ENCODE assay signal across 8 cellular contexts in genomic region chr11:76512851-76513653, GRCh38.
A peak's percentile ranks its signal among the peaks of the same experiment; 100 is the strongest.
DNase-seq lines count a peak whose midpoint lies in the region; ATAC-seq, FAIRE-seq and TF ChIP-seq lines count a peak whose summit lies in the region.

No MANE protein-coding gene starts in this region.

- BruUV-seq in IMR-90 (replicated peaks; lab: Mats Ljungman, UMichigan) = no TSS peak

- H3K9ac ChIP-seq in IMR-90 (ENCODE audit: low read depth, low read length) (no peak overlapping the region), astrocyte (ENCODE audit: low read length) (no peak overlapping the region), liver (ENCODE audit: low read depth in 1 of 2, low read length in 2 of 2) (no peak overlapping the region)

- no peak overlapping the region for H2BK5ac ChIP-seq in IMR-90 (ENCODE audit: low read depth, low read length, poor library complexity, severe bottlenecking)

- H3K9me3 Mint-ChIP-seq in astrocyte (ENCODE audit: unreplicated experiment) = no peaks in the 10 kb centered on the region

- in situ Hi-C loops in IMR-90 (cut with MboI; ENCODE audit: low sequenced_read_pairs) = no loop called here

- H4K20me1 ChIP-seq in IMR-90 (ENCODE audit: insufficient read depth, low read length) (no peaks in the 10 kb centered on the region), astrocyte (ENCODE audit: insufficient read depth, low read length) (no peaks in the 10 kb centered on the region)

- H3K14ac ChIP-seq in IMR-90 (replicated peaks; ENCODE audit: low read depth, low read length) = no peak overlapping the region

- no peak for TF ChIP-seq POLR2A in IMR-90 (IDR thresholded peaks at IDR 0.05; ENCODE audit: low read depth, low read length)

- H2AK5ac ChIP-seq in IMR-90 (ENCODE audit: low read depth, low read length) = no peak overlapping the region

- no peak overlapping the region for H2BK20ac ChIP-seq in IMR-90 (ENCODE audit: low read depth, low read length)

- H4K5ac ChIP-seq in IMR-90 (ENCODE audit: low read depth, low read length) = no peak overlapping the region

- H2AFZ ChIP-seq in IMR-90 (replicated peaks; ENCODE audit: low read length, poor library complexity) (no peak overlapping the region), astrocyte (ENCODE audit: low read depth, low read length) (no peak overlapping the region)

- peaks cover 4% of the 10 kb centered on the region for H3K36me3 Mint-ChIP-seq in astrocyte (ENCODE audit: low read depth, unreplicated experiment)

- dilution Hi-C loops in IMR-90 (cut with HindIII; ENCODE audit: low sequenced_read_pairs, unreplicated experiment) = no loop called here

- H3K79me1 ChIP-seq in IMR-90 (ENCODE audit: low read depth in 1 of 2, low read length in 2 of 2) = peaks cover 7 to 9% of the 10 kb centered on the region in 2 experiments

- H4K8ac ChIP-seq in IMR-90 (ENCODE audit: low read depth in 2 of 2, low read length in 2 of 2) = no peak overlapping the region

- H3K27me3 Mint-ChIP-seq in astrocyte (ENCODE audit: low read depth, unreplicated experiment) = no peaks in the 10 kb centered on the region

- H3K4me2 ChIP-seq in IMR-90 (ENCODE audit: low read depth, low read length) (no peak overlapping the region; the same call in 1 of the 2 replicates), astrocyte (ENCODE audit: low read length) (no peak overlapping the region)

- H3K4me3 ChIP-seq in IMR-90 (ENCODE audit: insufficient read depth, low read depth, low read length) (no peak overlapping the region), astrocyte (ENCODE audit: insufficient read depth, low read depth, low read length) (no peak overlapping the region), liver (ENCODE audit: low read depth in 1 of 3, low read length in 3 of 3) (no peak overlapping the region)

- no peaks in the 10 kb centered on the region for H3K9me3 ChIP-seq in IMR-90 (ENCODE audit: control insufficient read depth, insufficient read depth, low read length)
- H3K9me3 ChIP-seq in astrocyte (ENCODE audit: insufficient read depth, low read depth, low read length) = no peaks in the 10 kb centered on the region
- H3K9me3 ChIP-seq in liver (ENCODE audit: control insufficient read depth in 4 of 4, low read length in 3 of 4) = no peaks in the 10 kb centered on the region

- H3K27me3 ChIP-seq in IMR-90 (ENCODE audit: control insufficient read depth, insufficient read depth, low read length) (no peaks in the 10 kb centered on the region), astrocyte (ENCODE audit: insufficient read depth, low read length) (no peaks in the 10 kb centered on the region), liver (ENCODE audit: control insufficient read depth in 4 of 4, insufficient read depth in 4 of 4, low read length in 3 of 4) (no peaks in the 10 kb centered on the region)

- no CpG with 5 or more reads among the region's 1 CpG for WGBS in IMR-90 (ENCODE audit: extremely low coverage in 2 of 2, insufficient read length in 1 of 2), 2 experiments
- 83% methylated on average over 1 of the region's 1 CpG for WGBS in liver

- CTCF ChIA-PET in IMR-90 (lab: Yijun Ruan, JAX) = interaction anchor here (0.7 to 1.2 kb wide), 5 partner anchors 14 to 576 kb away, joined by 3 to 4 read pairs (median 3); no protein-coding TSS in a partner anchor

- POLR2A ChIA-PET in IMR-90 (lab: Charles Lee; ENCODE audit: unreplicated experiment) = no interaction called here

- H3K18ac ChIP-seq in IMR-90 (ENCODE audit: low read depth, low read length) = no peak overlapping the region

- H3K23ac ChIP-seq in IMR-90 (ENCODE audit: low read depth, low read length) = no peak overlapping the region

- peaks cover 9% of the 10 kb centered on the region for H3K4me1 Mint-ChIP-seq in astrocyte (ENCODE audit: low read depth, unreplicated experiment)

- H3K4me1 ChIP-seq in IMR-90 (ENCODE audit: control insufficient read depth, insufficient read depth, low read length) (peaks cover 3% of the 10 kb centered on the region), astrocyte (ENCODE audit: insufficient read depth, low read length) (peaks cover 7% of the 10 kb centered on the region), liver (ENCODE audit: control insufficient read depth in 4 of 4, insufficient read depth in 4 of 4, low read length in 3 of 4) (no peaks in the 10 kb centered on the region)

- H3K79me2 ChIP-seq in astrocyte (ENCODE audit: insufficient read depth, low read length) = no peaks in the 10 kb centered on the region

- H3K4ac ChIP-seq in IMR-90 (ENCODE audit: low read depth, low read length) = no peak overlapping the region

- TF ChIP-seq CTCF in IMR-90 (conservative IDR thresholded peaks at IDR 0.05; ENCODE audit: low read depth, low read length) (peak; percentile 67), astrocyte (IDR thresholded peaks at IDR 0.05; ENCODE audit: insufficient read depth, low read depth, low read length) (peak; percentile 46), liver (IDR thresholded peaks at IDR 0.05; ENCODE audit: low read depth, low read length, missing input control) (peak; percentile 31)

- H3K9me1 ChIP-seq in IMR-90 (ENCODE audit: insufficient read depth, low read length) = peaks cover 7% of the 10 kb centered on the region; the same call in 1 of the 2 replicates

- H3K4me3 Mint-ChIP-seq in astrocyte (ENCODE audit: unreplicated experiment) = no peak overlapping the region

- H2BK15ac ChIP-seq in IMR-90 (ENCODE audit: low read depth, low read length) = no peak overlapping the region

- peak; percentile 80 for ATAC-seq in IMR-90 (ENCODE audit: low read depth)
- no peak for ATAC-seq in esophagus mucosa
- no peak for ATAC-seq in GM18520 (IDR thresholded peaks at IDR 0.05; ENCODE audit: unreplicated experiment)

- H3K56ac ChIP-seq in IMR-90 (ENCODE audit: extremely low read depth, insufficient read depth, low read length) = no peak overlapping the region; the same call in 1 of the 2 replicates

- FAIRE-seq in astrocyte (lab: Jason Lieb, UNC) (no peak), HTR-8/SVneo (lab: Jason Lieb, UNC) (no peak)

- H3K27ac ChIP-seq in IMR-90 (ENCODE audit: insufficient read depth, low read length) (no peak overlapping the region), astrocyte (ENCODE audit: low read depth, low read length) (no peak overlapping the region), liver (ENCODE audit: low read depth in 1 of 2, low read length in 2 of 2) (no peak overlapping the region)

- intact Hi-C loops in IMR-90 (cut with micrococcal nuclease) = loop anchor here (1.0 to 5.0 kb wide), 5 partner anchors 68 to 616 kb away; partner anchors contain the start of genes EMSY, GVQW3 and THAP12

- H3K27ac Mint-ChIP-seq in astrocyte (ENCODE audit: unreplicated experiment) = no peak overlapping the region

- H3K36me3 ChIP-seq in IMR-90 (ENCODE audit: control insufficient read depth, insufficient read depth, low read length) (peaks cover 4% of the 10 kb centered on the region; the same call in 1 of the 2 replicates), astrocyte (ENCODE audit: insufficient read depth, low read length) (peaks cover 5% of the 10 kb centered on the region), liver (ENCODE audit: control insufficient read depth in 4 of 4, insufficient read depth in 3 of 4, low read depth in 1 of 4, low read length in 3 of 4) (peaks cover 0 to 5% (median 1%) of the 10 kb centered on the region in 4 donors)

- peak; percentile 4 for DNase-seq in CD1c-positive myeloid dendritic cell (ENCODE audit: extremely low spot score)
- peak; percentile 65 for DNase-seq in IMR-90
- DNase-seq in astrocyte (ENCODE audit: low read depth) = no peak
- DNase-seq in HTR-8/SVneo (ENCODE audit: insufficient read length, low spot score) = no peak
- no peak for DNase-seq in activated gamma-delta T cell treated with Interleukin-2 at 50 U/mL for 16 hours

- H4K91ac ChIP-seq in IMR-90 (ENCODE audit: insufficient read depth, low read depth, low read length) = no peak overlapping the region

- H2AK9ac ChIP-seq in IMR-90 (replicated peaks; ENCODE audit: low read depth, low read length, poor library complexity) = no peak overlapping the region

- H2BK120ac ChIP-seq in IMR-90 (ENCODE audit: low read depth, low read length) = no peak overlapping the region

- peak; percentile 73 for TF ChIP-seq RAD21 in IMR-90 (IDR thresholded peaks at IDR 0.05; ENCODE audit: low read length)
- TF ChIP-seq RAD21 in liver (IDR thresholded peaks at IDR 0.05) = peak; percentile 61 to 67

TF ChIP-seq in IMR-90, 13 proteins besides CTCF, POLR2A, EP300 and RAD21:
- peak; percentile 66 for TF ChIP-seq SMC3 (IDR thresholded peaks at IDR 0.05; ENCODE audit: low read depth, low read length)
- TF ChIP-seq CHD1 (IDR thresholded peaks at IDR 0.05; ENCODE audit: low read depth, low read length) = no peak
- TF ChIP-seq MXI1 (IDR thresholded peaks at IDR 0.05; ENCODE audit: borderline replicate concordance, low read depth, low read length) = no peak
- TF ChIP-seq MAZ (IDR thresholded peaks at IDR 0.05; ENCODE audit: borderline replicate concordance, low read depth, low read length) = no peak
- TF ChIP-seq MAFK (IDR thresholded peaks at IDR 0.05; ENCODE audit: low read depth, low read length) = no peak

TF ChIP-seq in liver, 16 proteins besides CTCF, POLR2A, EP300 and RAD21 (continues in another document):
- no peak for TF ChIP-seq ZBTB33 (IDR thresholded peaks at IDR 0.05)
- no peak for TF ChIP-seq MAX (IDR thresholded peaks at IDR 0.05)
- no peak for TF ChIP-seq SP1 (IDR thresholded peaks at IDR 0.05)
- TF ChIP-seq HNF4A (conservative IDR thresholded peaks at IDR 0.05) = no peak
- TF ChIP-seq FOXA1 (IDR thresholded peaks at IDR 0.05) = no peak
- TF ChIP-seq, protein P1, sequence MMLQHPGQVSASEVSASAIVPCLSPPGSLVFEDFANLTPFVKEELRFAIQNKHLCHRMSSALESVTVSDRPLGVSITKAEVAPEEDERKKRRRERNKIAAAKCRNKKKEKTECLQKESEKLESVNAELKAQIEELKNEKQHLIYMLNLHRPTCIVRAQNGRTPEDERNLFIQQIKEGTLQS (IDR thresholded peaks at IDR 0.05) = no peak
- no peak for TF ChIP-seq YY1 (IDR thresholded peaks at IDR 0.05)
- TF ChIP-seq EGR1 (IDR thresholded peaks at IDR 0.05; ENCODE audit: low read depth in 2 of 2) = no peak

Comparison
In these comparisons a context has a peak if more than half of its experiments do, and no peak if none do; other contexts are left out.
1. DNase-seq: peak in CD1c-positive myeloid dendritic cell (single experiment) and IMR-90 (single experiment); none in astrocyte (single experiment), HTR-8/SVneo (single experiment) and activated gamma-delta T cell treated with Interleukin-2 at 50 U/mL for 16 hours (single experiment).
2. Peak in every context shown above with its lines, with median percentiles within 50 percentile points of each other: CTCF ChIP-seq.